In genomic region chr7:96235281-96235680, GRCh38 we compare ENCODE assay signal across 21 cellular contexts.
DNase-seq lines count a peak whose midpoint lies in the region; ATAC-seq and TF ChIP-seq lines count a peak whose summit lies in the region.
"Had no signal": no experiment of that assay in that cellular context is flagged by ENCODE, and none has a peak within 500 bp of the region (broad histone marks: within the 10 kb centered on the region; RNA-seq: fewer than 3 reads in every experiment).

No MANE protein-coding gene starts in this region.

- no peaks in the 10 kb centered on the region for H3K27me3 ChIP-seq in right atrium auricular region
- H3K27me3 ChIP-seq in tibial artery: no peaks in the 10 kb centered on the region
- H3K27me3 ChIP-seq: BLaER1 treated with 17β-estradiol and CSF1 and Interleukin-3, amounts not matched to agents 10 nM and 100 nM; esophagus squamous epithelium; upper lobe of left lung had no signal

- H3K4me1 ChIP-seq in right atrium auricular region: peaks cover 0 to 31% of the 10 kb centered on the region in 2 donors
- H3K4me1 ChIP-seq in tibial artery: peaks cover 0 to 33% (median 6%) of the 10 kb centered on the region in 4 donors

- H3K9me3 ChIP-seq in right atrium auricular region (no peaks in the 10 kb centered on the region), tibial artery (no peaks in the 10 kb centered on the region)
- H3K9me3 ChIP-seq: A549, esophagus squamous epithelium, upper lobe of left lung had no signal

- DNase-seq in right atrium auricular region (ENCODE audit: low spot score): no peak
- DNase-seq in Right ventricle myocardium inferior (ENCODE audit: missing footprints): no peak
- DNase-seq in mesothelial cell of epicardium (ENCODE audit: low spot score in 2 of 2, unreplicated experiment in 2 of 2): no peak
- DNase-seq in tibial artery: no peak
- DNase-seq in GF-D8 (lab: John Stamatoyannopoulos, UW): no peak
- DNase-seq in cerebellum (ENCODE audit: low spot score): no peak
- DNase-seq in DMS 273 (lab: John Stamatoyannopoulos, UW; ENCODE audit: unreplicated experiment): no peak
- DNase-seq: esophagus squamous epithelium, HCEC 1CT, head of caudate nucleus, NCI-H1417 treated with DMSO at 0.1 percent for 48 hours, PC-9, T-helper 9 cell, upper lobe of left lung had no signal

- no peak overlapping the region for H3K4me3 Mint-ChIP-seq in mesothelial cell of epicardium
- H3K4me3 Mint-ChIP-seq: activated T-helper 17 cell treated with anti-CD3 and anti-CD28 coated beads, Interleukin-2, amount 50 U/mL, for 72 hours; natural killer cell treated with Interleukin-12 subunit alpha and Interleukin-12 subunit beta and Interleukin-15 and Interleukin-18, amount 100 ng/mL, for 72 hours; stimulated activated effector memory CD8-positive, alpha-beta T cell treated with anti-CD3 and anti-CD28 coated beads, Interleukin-12 subunit alpha, Interleukin-12 subunit beta, amount 100 ng/mL, for 72 hours had no signal

- H3K4me1 Mint-ChIP-seq in mesothelial cell of epicardium: peaks cover 49% of the 10 kb centered on the region

- H3K27ac ChIP-seq in right atrium auricular region: peak overlapping the region; percentile 39 to 60
- H3K27ac ChIP-seq in tibial artery: peak overlapping the region; percentile 8 to 22
- H3K27ac ChIP-seq: A549; BLaER1 treated with 17β-estradiol and CSF1 and Interleukin-3, amounts not matched to agents 10 nM and 100 nM; PC-9; upper lobe of left lung had no signal

- intact Hi-C loops in Right ventricle myocardium inferior (cut with DNase I) (loop anchor here (5.0 kb wide), 1 partner anchor 87 kb away; the partner anchor contains the start of gene SLC25A13), tibial artery (cut with DNase I; ENCODE audit: low total_unique reads) (no loop called here)

- H3K4me3 ChIP-seq in right atrium auricular region: no peak overlapping the region
- H3K4me3 ChIP-seq in tibial artery: no peak overlapping the region
- H3K4me3 ChIP-seq: A549; BLaER1 treated with 17β-estradiol and CSF1 and Interleukin-3, amounts not matched to agents 10 nM and 100 nM; esophagus squamous epithelium; lung; PC-9; upper lobe of left lung had no signal

- TF ChIP-seq CTCF in right atrium auricular region (IDR thresholded peaks at IDR 0.05) (no peak), mesothelial cell of epicardium (IDR thresholded peaks at IDR 0.05; ENCODE audit: unreplicated experiment) (no peak), tibial artery (IDR thresholded peaks at IDR 0.05) (no peak)

- H3K36me3 ChIP-seq in right atrium auricular region (peaks cover 9% of the 10 kb centered on the region), tibial artery (peaks cover 0 to 5% (median 3%) of the 10 kb centered on the region in 3 donors)

- H3K27ac Mint-ChIP-seq in mesothelial cell of epicardium: peak overlapping the region; percentile 21
- H3K27ac Mint-ChIP-seq: natural killer cell treated with Interleukin-12 subunit alpha and Interleukin-12 subunit beta and Interleukin-15 and Interleukin-18, amount 100 ng/mL, for 72 hours; stimulated activated effector memory CD8-positive, alpha-beta T cell treated with anti-CD3 and anti-CD28 coated beads, Interleukin-12 subunit alpha, Interleukin-12 subunit beta, amount 100 ng/mL, for 72 hours had no signal

- peaks cover 17% of the 10 kb centered on the region for H3K36me3 Mint-ChIP-seq in mesothelial cell of epicardium
- H3K36me3 Mint-ChIP-seq: stimulated activated effector memory CD8-positive, alpha-beta T cell treated with anti-CD3 and anti-CD28 coated beads, Interleukin-12 subunit alpha, Interleukin-12 subunit beta, amount 100 ng/mL, for 72 hours had no signal

- H3K9me3 Mint-ChIP-seq in mesothelial cell of epicardium: peaks cover 6% of the 10 kb centered on the region
- H3K9me3 Mint-ChIP-seq: activated T-helper 17 cell treated with anti-CD3 and anti-CD28 coated beads, Interleukin-2, amount 50 U/mL, for 72 hours; natural killer cell treated with Interleukin-12 subunit alpha and Interleukin-12 subunit beta and Interleukin-15 and Interleukin-18, amount 100 ng/mL, for 72 hours; stimulated activated effector memory CD8-positive, alpha-beta T cell treated with anti-CD3 and anti-CD28 coated beads, Interleukin-12 subunit alpha, Interleukin-12 subunit beta, amount 100 ng/mL, for 72 hours had no signal

- ATAC-seq in Right ventricle myocardium inferior (no peak), HG03460 (IDR thresholded peaks at IDR 0.05; ENCODE audit: unreplicated experiment) (peak; percentile 43)
- ATAC-seq: activated T-helper 17 cell treated with anti-CD3 and anti-CD28 coated beads, Interleukin-2, amount 50 U/mL, for 72 hours; natural killer cell treated with Interleukin-12 subunit alpha and Interleukin-12 subunit beta and Interleukin-15 and Interleukin-18, amount 100 ng/mL, for 72 hours; stimulated activated effector memory CD8-positive, alpha-beta T cell treated with anti-CD3 and anti-CD28 coated beads, Interleukin-12 subunit alpha, Interleukin-12 subunit beta, amount 100 ng/mL, for 72 hours had no signal

- no peaks in the 10 kb centered on the region for H3K27me3 Mint-ChIP-seq in mesothelial cell of epicardium (ENCODE audit: low read depth)
- H3K27me3 Mint-ChIP-seq: activated T-helper 17 cell treated with anti-CD3 and anti-CD28 coated beads, Interleukin-2, amount 50 U/mL, for 72 hours; natural killer cell treated with Interleukin-12 subunit alpha and Interleukin-12 subunit beta and Interleukin-15 and Interleukin-18, amount 100 ng/mL, for 72 hours had no signal
